In genomic region chr18:31819106-31819924, GRCh38 we compare ENCODE assay signal across 8 cellular contexts. TPM values are rescaled to one million over a fixed set of nuclear protein-coding genes. Genes with fewer than 3 reads are reported as not detected.
A peak's percentile ranks its signal among the peaks of the same experiment; 100 is the strongest.
DNase-seq lines count a peak whose midpoint lies in the region; ATAC-seq, FAIRE-seq and TF ChIP-seq lines count a peak whose summit lies in the region.

No MANE protein-coding gene starts in this region.

- no peak overlapping the region for H3K27ac ChIP-seq in KMS-11
- no peak overlapping the region for H3K27ac ChIP-seq in naive thymus-derived CD4-positive, alpha-beta T cell (ENCODE audit: low read depth, low read length)

- peak; percentile 92 for TF ChIP-seq CTCF in KMS-11 (conservative IDR thresholded peaks at IDR 0.05; ENCODE audit: low read depth, low read length)
- peak; percentile 74 for TF ChIP-seq CTCF in epithelial cell of esophagus (IDR thresholded peaks at IDR 0.05; ENCODE audit: insufficient read depth, low read depth, low read length, missing control alignments)

- H2AFZ ChIP-seq in KMS-11 (ENCODE audit: low read depth): no peak overlapping the region

- no peaks in the 10 kb centered on the region for H3K27me3 ChIP-seq in KMS-11 (ENCODE audit: insufficient read depth, low read depth)
- H3K27me3 ChIP-seq in naive thymus-derived CD4-positive, alpha-beta T cell (ENCODE audit: control insufficient read depth in 2 of 2, insufficient read depth in 2 of 2, low read length in 2 of 2): no peaks in the 10 kb centered on the region

- no peak overlapping the region for H3K4me2 ChIP-seq in KMS-11

- no peaks in the 10 kb centered on the region for H3K36me3 ChIP-seq in KMS-11 (ENCODE audit: insufficient read depth)
- no peaks in the 10 kb centered on the region for H3K36me3 ChIP-seq in naive thymus-derived CD4-positive, alpha-beta T cell (ENCODE audit: control insufficient read depth in 2 of 3, insufficient read depth in 3 of 3, low read length in 3 of 3)

- DNase-seq in GM03348 (ENCODE audit: low spot score): peak; percentile 63
- peak; percentile 27 for DNase-seq in RCC 7860 (ENCODE audit: low spot score)
- DNase-seq in epithelial cell of esophagus (ENCODE audit: low read depth): peak; percentile 64
- peak in 5 of 9 donors; percentile 8 to 27 (median 14) for DNase-seq in naive thymus-derived CD4-positive, alpha-beta T cell
- DNase-seq in stimulated activated CD4-positive, alpha-beta T cell treated with anti-CD3 and anti-CD28 coated beads, Interleukin-1b, Interleukin-23, amount 100 ng/mL, for 48 hours: no peak

- ATAC-seq in GM21390 (IDR thresholded peaks at IDR 0.05; ENCODE audit: unreplicated experiment): peak; percentile 87
- peak; percentile 75 for ATAC-seq in naive thymus-derived CD4-positive, alpha-beta T cell
- ATAC-seq in GM19455 (IDR thresholded peaks at IDR 0.05; ENCODE audit: unreplicated experiment): no peak

- peaks cover 0 to 8% (median 5%) of the 10 kb centered on the region in 5 donors for H3K27me3 Mint-ChIP-seq in naive thymus-derived CD4-positive, alpha-beta T cell

- H3K4me3 ChIP-seq in KMS-11 (IDR thresholded peaks at IDR 0.05; ENCODE audit: insufficient read depth, low read depth, low read length): no peak overlapping the region
- H3K4me3 ChIP-seq in epithelial cell of esophagus (ENCODE audit: low read length): no peak overlapping the region
- H3K4me3 ChIP-seq in naive thymus-derived CD4-positive, alpha-beta T cell (ENCODE audit: low read length): no peak overlapping the region

- no peak overlapping the region for H3K4me3 Mint-ChIP-seq in naive thymus-derived CD4-positive, alpha-beta T cell

- no peaks in the 10 kb centered on the region for H3K9me3 ChIP-seq in naive thymus-derived CD4-positive, alpha-beta T cell (ENCODE audit: control insufficient read depth in 2 of 3, low read length in 3 of 3)

- no peaks in the 10 kb centered on the region for H3K9me3 Mint-ChIP-seq in naive thymus-derived CD4-positive, alpha-beta T cell

- H4K20me1 ChIP-seq in KMS-11 (ENCODE audit: insufficient read depth): no peaks in the 10 kb centered on the region

- H3K4me1 ChIP-seq in KMS-11 (ENCODE audit: low read depth, poor library complexity, severe bottlenecking): no peaks in the 10 kb centered on the region
- H3K4me1 ChIP-seq in naive thymus-derived CD4-positive, alpha-beta T cell (ENCODE audit: control insufficient read depth in 2 of 2, insufficient read depth in 2 of 2, low read length in 2 of 2): no peaks in the 10 kb centered on the region

- no peak overlapping the region for H3K9ac ChIP-seq in KMS-11

- intact Hi-C loops in naive thymus-derived CD4-positive, alpha-beta T cell (cut with micrococcal nuclease): loop anchor here (1.0 to 2.0 kb wide), 4 partner anchors 78 to 263 kb away; no protein-coding TSS in a partner anchor

- H3K27ac Mint-ChIP-seq in naive thymus-derived CD4-positive, alpha-beta T cell: no peak overlapping the region

- H3K79me2 ChIP-seq in KMS-11 (ENCODE audit: insufficient read depth, low read depth): no peaks in the 10 kb centered on the region

- POLR2A ChIA-PET in naive thymus-derived CD4-positive, alpha-beta T cell (lab: Charles Lee): no interaction called here

- no peaks in the 10 kb centered on the region for H3K36me3 Mint-ChIP-seq in naive thymus-derived CD4-positive, alpha-beta T cell

- H3K4me1 Mint-ChIP-seq in naive thymus-derived CD4-positive, alpha-beta T cell: peaks cover 0 to 3% (median 0%) of the 10 kb centered on the region in 7 donors

- CTCF ChIA-PET in naive thymus-derived CD4-positive, alpha-beta T cell (lab: Charles Lee): no interaction called here

- peak; percentile 35 for FAIRE-seq in RCC 7860 (lab: Jason Lieb, UNC)

RNA-seq across cellular contexts. Expression of gene SLC25A52, which starts 58.6 kb away (rescaled TPM):
- not detected for total RNA-seq in naive thymus-derived CD4-positive, alpha-beta T cell
- not detected for polyA plus RNA-seq in naive thymus-derived CD4-positive, alpha-beta T cell
